ENCODE assay signal across 8 cellular contexts in genomic region chr20:49508435-49509199, GRCh38. TPM values are rescaled to one million over a fixed set of nuclear protein-coding genes. Genes with fewer than 3 reads are reported as not detected.
DNase-seq lines count a peak whose midpoint lies in the region; ATAC-seq and TF ChIP-seq lines count a peak whose summit lies in the region.

No MANE protein-coding gene starts in this region.

- H3K79me2 ChIP-seq in neural progenitor cell (ENCODE audit: low read depth) = no peaks in the 10 kb centered on the region

- H4K20me1 ChIP-seq in neural progenitor cell (ENCODE audit: low read depth) = peaks cover 4% of the 10 kb centered on the region

- peak overlapping the region; percentile 34 for H2AFZ ChIP-seq in neural progenitor cell (replicated peaks)

- peak; percentile 65 for DNase-seq in activated CD4-positive, alpha-beta T cell treated with anti-CD3 and anti-CD28 coated beads, Interleukin-2, amount 10 ng/mL, durations not matched to agents 24 days and 14 days
- DNase-seq in activated CD4-positive, alpha-beta T cell treated with anti-CD3 and anti-CD28 coated beads for 48 hours = no peak
- DNase-seq in NAMALWA (ENCODE audit: low spot score) = peak; percentile 76
- peak; percentile 11 for DNase-seq in SIG-M5 (lab: John Stamatoyannopoulos, UW)
- peak; percentile 41 for DNase-seq in epithelial cell of esophagus (ENCODE audit: low read depth)
- DNase-seq in neural progenitor cell (ENCODE audit: low spot score) = peak; percentile 76

- no peaks in the 10 kb centered on the region for H3K9me3 Mint-ChIP-seq in activated CD4-positive, alpha-beta T cell treated with anti-CD3 and anti-CD28 coated beads, Interleukin-2, amount 10 ng/mL, durations not matched to agents 24 days and 14 days
- H3K9me3 Mint-ChIP-seq in neural progenitor cell = no peaks in the 10 kb centered on the region

- no peak overlapping the region for H3K4me3 Mint-ChIP-seq in activated CD4-positive, alpha-beta T cell treated with anti-CD3 and anti-CD28 coated beads, Interleukin-2, amount 10 ng/mL, durations not matched to agents 24 days and 14 days
- peak overlapping the region; percentile 57 for H3K4me3 Mint-ChIP-seq in neural progenitor cell

- H3K4me3 ChIP-seq in epithelial cell of esophagus (ENCODE audit: low read length) (no peak overlapping the region), neural progenitor cell (no peak overlapping the region)

- H3K27me3 Mint-ChIP-seq in activated CD4-positive, alpha-beta T cell treated with anti-CD3 and anti-CD28 coated beads, Interleukin-2, amount 10 ng/mL, durations not matched to agents 24 days and 14 days = peaks cover 32% of the 10 kb centered on the region
- H3K27me3 Mint-ChIP-seq in neural progenitor cell (ENCODE audit: insufficient read depth, low read depth) = peaks cover 2% of the 10 kb centered on the region

- H3K36me3 Mint-ChIP-seq in activated CD4-positive, alpha-beta T cell treated with anti-CD3 and anti-CD28 coated beads, Interleukin-2, amount 10 ng/mL, durations not matched to agents 24 days and 14 days (ENCODE audit: low read depth) = peaks cover 15% of the 10 kb centered on the region
- peaks cover 2% of the 10 kb centered on the region for H3K36me3 Mint-ChIP-seq in neural progenitor cell

- peaks cover 29% of the 10 kb centered on the region for H3F3A ChIP-seq in neural progenitor cell (ENCODE audit: low read depth)

- H3K4me1 ChIP-seq in neural progenitor cell = peaks cover 32% of the 10 kb centered on the region

- peak; percentile 37 for TF ChIP-seq CTCF in epithelial cell of esophagus (IDR thresholded peaks at IDR 0.05; ENCODE audit: insufficient read depth, low read depth, low read length, missing control alignments)
- peak; percentile 62 for TF ChIP-seq CTCF in neural progenitor cell (IDR thresholded peaks at IDR 0.05)

- no peaks in the 10 kb centered on the region for H3K27me3 ChIP-seq in neural progenitor cell

- H3K9ac ChIP-seq in neural progenitor cell = no peak overlapping the region

- intact Hi-C loops in activated CD4-positive, alpha-beta T cell treated with anti-CD3 and anti-CD28 coated beads, Interleukin-2, amount 10 ng/mL, durations not matched to agents 24 days and 14 days (cut with micrococcal nuclease) = no loop called here

- H3K27ac Mint-ChIP-seq in activated CD4-positive, alpha-beta T cell treated with anti-CD3 and anti-CD28 coated beads, Interleukin-2, amount 10 ng/mL, durations not matched to agents 24 days and 14 days = peak overlapping the region; percentile 69
- peak overlapping the region; percentile 93 for H3K27ac Mint-ChIP-seq in neural progenitor cell

- H3K27ac ChIP-seq in neural progenitor cell = no peak overlapping the region

- no peaks in the 10 kb centered on the region for H3K9me3 ChIP-seq in neural progenitor cell (ENCODE audit: low read depth)

- no peak for ATAC-seq in GM18511 (IDR thresholded peaks at IDR 0.05; ENCODE audit: unreplicated experiment)
- no peak for ATAC-seq in GM18498 (IDR thresholded peaks at IDR 0.05; ENCODE audit: unreplicated experiment)

- no peaks in the 10 kb centered on the region for H3K36me3 ChIP-seq in neural progenitor cell

- H3K4me1 Mint-ChIP-seq in activated CD4-positive, alpha-beta T cell treated with anti-CD3 and anti-CD28 coated beads, Interleukin-2, amount 10 ng/mL, durations not matched to agents 24 days and 14 days = peaks cover 5% of the 10 kb centered on the region
- peaks cover 53% of the 10 kb centered on the region for H3K4me1 Mint-ChIP-seq in neural progenitor cell

- H3K4me2 ChIP-seq in neural progenitor cell = no peak overlapping the region

RNA-seq across cellular contexts. Expression of gene KCNB1, which starts 26.1 kb away (rescaled TPM):
- total RNA-seq in activated CD4-positive, alpha-beta T cell treated with anti-CD3 and anti-CD28 coated beads, Interleukin-2, amount 10 ng/mL, durations not matched to agents 24 days and 14 days = 0.07 TPM in 2 replicates
- 0.97 and 1.0 TPM in 2 replicates for total RNA-seq in neural progenitor cell (ENCODE audit: low replicate concordance)

RNA-seq across cellular contexts. Expression of gene PTGIS, which starts 59.3 kb away (rescaled TPM):
- total RNA-seq in activated CD4-positive, alpha-beta T cell treated with anti-CD3 and anti-CD28 coated beads, Interleukin-2, amount 10 ng/mL, durations not matched to agents 24 days and 14 days = 51.7 and 57.6 TPM in 2 replicates
- total RNA-seq in neural progenitor cell (ENCODE audit: low replicate concordance) = 31.3 and 35.6 TPM in 2 replicates
